In genomic region chr19:21023901-21024300, GRCh38 we compare ENCODE assay signal across 14 cellular contexts. TPM values are rescaled to one million over a fixed set of nuclear protein-coding genes. Genes with fewer than 3 reads are reported as not detected.
DNase-seq lines count a peak whose midpoint lies in the region; ATAC-seq, FAIRE-seq and TF ChIP-seq lines count a peak whose summit lies in the region.
"Had no signal": no experiment of that assay in that cellular context is flagged by ENCODE, and none has a peak within 500 bp of the region (broad histone marks: within the 10 kb centered on the region; RNA-seq: fewer than 3 reads in every experiment).

No MANE protein-coding gene starts in this region.

- no peak for TF ChIP-seq CTCF in GM20000 (IDR thresholded peaks at IDR 0.05; ENCODE audit: extremely low read depth, missing control alignments)

- in situ Hi-C loops in GM23248 (cut with MboI): no loop called here

- DNase-seq in AG20443 (ENCODE audit: low spot score) (peak; percentile 43), GM23248 (peak; percentile 89), astrocyte of the hippocampus (ENCODE audit: low read depth, low spot score) (peak; percentile 21), kidney tubule cell (ENCODE audit: low spot score) (peak; percentile 50), HTR-8/SVneo (ENCODE audit: insufficient read length, low spot score) (no peak), GM20000 (ENCODE audit: low spot score) (no peak)
- DNase-seq: activated gamma-delta T cell, Caco-2, KBM-7, NCI-H2171 treated with DMSO at 0.1 percent for 48 hours, right lobe of liver had no signal

- H3K4me3 ChIP-seq in GM23248: peak overlapping the region; percentile 96
- H3K4me3 ChIP-seq: right lobe of liver had no signal

- H3K79me2 ChIP-seq in GM23248 (ENCODE audit: insufficient read depth): peaks cover 66% of the 10 kb centered on the region

- peaks cover 40% of the 10 kb centered on the region for H3K4me1 ChIP-seq in GM23248 (ENCODE audit: insufficient read depth)
- H3K4me1 ChIP-seq: Caco-2, right lobe of liver had no signal

- H3F3A ChIP-seq in GM23248 (ENCODE audit: insufficient read depth): peaks cover 39% of the 10 kb centered on the region

- H2AFZ ChIP-seq in GM23248: 0 out of 2 replicates have a peak overlapping the region, but pooled peaks have one; percentile 6

- no peaks in the 10 kb centered on the region for H3K9me2 ChIP-seq in GM23248 (ENCODE audit: insufficient read depth)

- peaks cover 14% of the 10 kb centered on the region for H3K36me3 ChIP-seq in GM23248 (ENCODE audit: low read depth)
- H3K36me3 ChIP-seq: right lobe of liver had no signal

- H3K27me3 ChIP-seq in GM23248 (replicated peaks; ENCODE audit: insufficient read depth): no peaks in the 10 kb centered on the region
- H3K27me3 ChIP-seq: right lobe of liver had no signal

- peak overlapping the region; percentile 81 for H3K4me2 ChIP-seq in GM23248 (ENCODE audit: unreplicated experiment)

- FAIRE-seq in HTR-8/SVneo (lab: Jason Lieb, UNC): no peak
- FAIRE-seq: TTC549 had no signal

- peak overlapping the region; percentile 85 for H3K27ac ChIP-seq in GM23248
- H3K27ac ChIP-seq: right lobe of liver had no signal

- H3K9me3 ChIP-seq in GM23248 (ENCODE audit: low read depth): no peaks in the 10 kb centered on the region
- H3K9me3 ChIP-seq: Caco-2, right lobe of liver had no signal

- peak overlapping the region; percentile 96 for H3K9ac ChIP-seq in GM23248

- no peaks in the 10 kb centered on the region for H4K20me1 ChIP-seq in GM23248 (ENCODE audit: insufficient read depth)

- no peak for ATAC-seq in GM19324 (IDR thresholded peaks at IDR 0.05; ENCODE audit: low FRiP score, unreplicated experiment)
- no peak for ATAC-seq in GM18873 (IDR thresholded peaks at IDR 0.05; ENCODE audit: low FRiP score, unreplicated experiment)
- ATAC-seq: right lobe of liver had no signal

RNA-seq across cellular contexts. Expression of gene ZNF430, which starts 3.4 kb away (rescaled TPM):
- 9.1 and 13.3 TPM in 2 replicates for total RNA-seq in GM23248 (2014; rRNA removed; shearing (Covaris generic))
- 8.9 and 11.8 TPM in 2 replicates for polyA plus RNA-seq in GM23248 (2016; fragmentation: Nextera tagmentation; extraction: Ambion mirVana)

RNA-seq across cellular contexts. Expression of gene ZNF714, which starts 58.1 kb away (rescaled TPM):
- 9.9 and 12.9 TPM in 2 replicates for total RNA-seq in GM23248 (2014; rRNA removed; shearing (Covaris generic))
- polyA plus RNA-seq in GM23248 (2016; fragmentation: Nextera tagmentation; extraction: Ambion mirVana): 6.9 and 7.0 TPM in 2 replicates

Comparison
In these comparisons a context has a peak if more than half of its experiments do, and no peak if none do; other contexts are left out.
1. DNase-seq: peak in AG20443 (single experiment), GM23248 (single experiment), astrocyte of the hippocampus (single experiment) and kidney tubule cell (single experiment); none in HTR-8/SVneo (single experiment) and GM20000 (single experiment).